ENCODE assay signal across 16 cellular contexts in genomic region chr2:127514485-127514884, GRCh38. TPM values are rescaled to one million over a fixed set of nuclear protein-coding genes. Genes with fewer than 3 reads are reported as not detected.
DNase-seq lines count a peak whose midpoint lies in the region; ATAC-seq, FAIRE-seq and TF ChIP-seq lines count a peak whose summit lies in the region.
"Had no signal": no experiment of that assay in that cellular context is flagged by ENCODE, and none has a peak within 500 bp of the region (broad histone marks: within the 10 kb centered on the region; RNA-seq: fewer than 3 reads in every experiment).

No MANE protein-coding gene starts in this region.

- no peak overlapping the region for H3K4me2 ChIP-seq in HepG2 (ENCODE audit: low read depth, low read length)
- H3K4me2 ChIP-seq in osteoblast (ENCODE audit: insufficient read depth, low read length), result no peak overlapping the region
- H3K4me2 ChIP-seq: KMS-11 had no signal

- DNase-seq in HepG2 (ENCODE audit: low spot score), result no peak
- DNase-seq in right lobe of liver, result no peak
- DNase-seq in heart left ventricle, result peak in 4 of 5 donors; percentile 21 to 69 (median 54)
- DNase-seq in osteoblast (ENCODE audit: insufficient read length, low spot score, missing footprints), result no peak
- no peak for DNase-seq in NOMO-1 treated with DMSO at 0.1 percent for 48 hours (lab: John Stamatoyannopoulos, UW; ENCODE audit: unreplicated experiment)
- DNase-seq in COR-L47 (lab: John Stamatoyannopoulos, UW), result no peak
- DNase-seq in stimulated activated CD4-positive, alpha-beta T cell treated with anti-CD3 and anti-CD28 coated beads, Interleukin-12 subunit alpha, Interleukin-12 subunit beta, amount 100 ng/mL, for 4 hours, result no peak
- DNase-seq: effector CD8-positive, alpha-beta T cell; immature natural killer cell; NCI-H146 had no signal

- peaks cover 45% of the 10 kb centered on the region for H3K4me1 ChIP-seq in HepG2 (ENCODE audit: insufficient read depth, low read length)
- H3K4me1 ChIP-seq in right lobe of liver, result peaks cover 0 to 1% (median 0%) of the 10 kb centered on the region in 4 donors
- H3K4me1 ChIP-seq in heart left ventricle, result peaks cover 0 to 66% (median 44%) of the 10 kb centered on the region in 12 donors
- peaks cover 35% of the 10 kb centered on the region for H3K4me1 ChIP-seq in osteoblast (ENCODE audit: insufficient read depth, low read length)

- TF ChIP-seq EP300 in HepG2 (IDR thresholded peaks at IDR 0.05; ENCODE audit: low read depth in 2 of 2, low read length in 2 of 2) (no peak), HepG2 (CRISPR knock-in tag; IDR thresholded peaks at IDR 0.05; ENCODE audit: borderline replicate concordance) (no peak)

- H2AFZ ChIP-seq in HepG2 (ENCODE audit: low read length) (no peak overlapping the region), osteoblast (ENCODE audit: low read length) (no peak overlapping the region)

- POLR2A ChIA-PET in HepG2 (lab: Yijun Ruan, JAX), result interaction anchor here (7.1 kb wide), 1 partner anchor 12 kb away, joined by 41 read pairs; the partner anchor contains the start of gene IWS1

- H3K9me3 ChIP-seq in HepG2 (ENCODE audit: low read length) (no peaks in the 10 kb centered on the region), right lobe of liver (no peaks in the 10 kb centered on the region), heart left ventricle (no peaks in the 10 kb centered on the region), osteoblast (ENCODE audit: low read depth, low read length) (no peaks in the 10 kb centered on the region)
- H3K9me3 ChIP-seq: ascending aorta, HAP-1, suprapubic skin had no signal

- no peak for FAIRE-seq in HepG2 (lab: Jason Lieb, UNC)
- FAIRE-seq: D721Med had no signal

- H3K4me3 ChIP-seq in HepG2 (replicated peaks in 1 of 3; ENCODE audit: insufficient read depth in 1 of 3, low read depth in 2 of 3, low read length in 3 of 3), result no peak overlapping the region
- no peak overlapping the region for H3K4me3 ChIP-seq in right lobe of liver
- H3K4me3 ChIP-seq in heart left ventricle, result peak overlapping the region in 1 of 12 donors; percentile 27
- no peak overlapping the region for H3K4me3 ChIP-seq in osteoblast (ENCODE audit: insufficient read depth, low read length)
- H3K4me3 ChIP-seq: ascending aorta, HAP-1, suprapubic skin had no signal

- peaks cover 38% of the 10 kb centered on the region for H4K20me1 ChIP-seq in HepG2 (ENCODE audit: insufficient read depth, low read length)
- peaks cover 5% of the 10 kb centered on the region for H4K20me1 ChIP-seq in osteoblast (ENCODE audit: insufficient read depth, low read length)

- intact Hi-C loops in HepG2 (cut with micrococcal nuclease; ENCODE audit: unreplicated experiment) (no loop called here), right lobe of liver (cut with DNase I) (no loop called here), heart left ventricle (cut with DNase I) (loop anchor here in 3 of 10 donors (10.0 kb wide), 1 partner anchor 190 kb away; the partner anchor contains the start of gene SFT2D3 (in 3 of the 3))

- H3K36me3 ChIP-seq in HepG2 (replicated peaks in 1 of 2; ENCODE audit: control insufficient read depth in 1 of 2, insufficient read depth in 2 of 2, low read length in 2 of 2), result peaks cover 15 to 56% of the 10 kb centered on the region in 2 experiments
- H3K36me3 ChIP-seq in right lobe of liver, result peaks cover 0 to 19% (median under 1%) of the 10 kb centered on the region in 4 donors
- peaks cover 0 to 63% (median 16%) of the 10 kb centered on the region in 9 donors for H3K36me3 ChIP-seq in heart left ventricle
- peaks cover 29% of the 10 kb centered on the region for H3K36me3 ChIP-seq in osteoblast (ENCODE audit: insufficient read depth, low read length)

- H3K79me2 ChIP-seq in HepG2 (ENCODE audit: insufficient read depth, low read length) (peaks cover 95% of the 10 kb centered on the region), osteoblast (ENCODE audit: insufficient read depth, low read length) (peaks cover 91% of the 10 kb centered on the region)

- TF ChIP-seq RAD21 in HepG2 (CRISPR knock-in tag; IDR thresholded peaks at IDR 0.05), result no peak

- H3K27me3 ChIP-seq in HepG2 (ENCODE audit: control insufficient read depth in 1 of 2, insufficient read depth in 2 of 2, low read length in 2 of 2) (no peaks in the 10 kb centered on the region), right lobe of liver (no peaks in the 10 kb centered on the region), heart left ventricle (no peaks in the 10 kb centered on the region), osteoblast (ENCODE audit: insufficient read depth, low read length) (no peaks in the 10 kb centered on the region)
- H3K27me3 ChIP-seq: ascending aorta, suprapubic skin had no signal

- in situ Hi-C loops in HepG2 (cut with HindIII; ENCODE audit: extremely low pct_ligation_motif_present, low pct_unique_long_range_greater_than_20kb), result no loop called here

- ATAC-seq in HepG2, result no peak; the same call in 2 of the 3 replicates
- ATAC-seq in right lobe of liver, result no peak
- ATAC-seq in heart left ventricle, result peak; percentile 68 to 87 (median 82)
- ATAC-seq in HG03432 (IDR thresholded peaks at IDR 0.05; ENCODE audit: unreplicated experiment), result no peak

- TF ChIP-seq CTCF in HepG2 (CRISPR knock-in tag; IDR thresholded peaks at IDR 0.05) (no peak), right lobe of liver (IDR thresholded peaks at IDR 0.05) (no peak), heart left ventricle (IDR thresholded peaks at IDR 0.05) (no peak), osteoblast (IDR thresholded peaks at IDR 0.05; ENCODE audit: extremely low read depth, low read depth, low read length) (no peak)

- CTCF ChIA-PET in HepG2 (lab: Yijun Ruan, JAX; ENCODE audit: low intra/inter-chr PET ratio, low total read pairs), result no interaction called here

- 94% methylated on average over 13 of the region's 13 CpGs for WGBS in HepG2 (ENCODE audit: low lambda C conversion rate)
- WGBS in right lobe of liver (ENCODE audit: insufficient coverage, low coverage, low lambda C conversion rate, missing lambda C conversion rate), result 100% methylated on average over 1 of the region's 13 CpGs
- 57 to 74% (median 72%) methylated on average over 6 to 13 of the region's 13 CpGs for WGBS in heart left ventricle, 4 donors

- no peak overlapping the region for H3K9ac ChIP-seq in HepG2 (ENCODE audit: insufficient read depth, low read depth, low read length)
- H3K9ac ChIP-seq: KMS-11 had no signal

- H3K27ac ChIP-seq in HepG2 (ENCODE audit: extremely low read length, insufficient read depth, low read length) (peak overlapping the region; percentile 5), right lobe of liver (no peak overlapping the region), heart left ventricle (peak overlapping the region in 11 of 12 donors; percentile 18 to 89 (median 71)), osteoblast (ENCODE audit: low read depth, low read length) (peak overlapping the region; percentile 99)
- H3K27ac ChIP-seq: KMS-11 had no signal

- BruUV-seq in HepG2 (replicated peaks; lab: Mats Ljungman, UMichigan), result no TSS peak

- TF ChIP-seq POLR2A in HepG2 (IDR thresholded peaks at IDR 0.05; ENCODE audit: insufficient read depth in 1 of 2, low read depth in 2 of 2, low read length in 2 of 2) (no peak), right lobe of liver (IDR thresholded peaks at IDR 0.05) (no peak), heart left ventricle (IDR thresholded peaks at IDR 0.05) (no peak)

RNA-seq across cellular contexts. Expression of gene IWS1, which starts 11.8 kb away (rescaled TPM):
- total RNA-seq in HepG2 (2016; rRNA removed; fragmentation: Illumina TruSeq; extraction: Trizol) (62.3 and 90.2 TPM in 2 replicates), right lobe of liver (10 to 100 TPM; 15.7 to 27.9 (median 20.1) TPM), heart left ventricle (10 to 100 TPM; 37.6 to 62.2 (median 45.8) TPM), osteoblast (28.3 and 36.6 TPM in 2 replicates)
- total RNA-seq in HepG2 (2016; cell fraction: cytosol; rRNA removed; fragmentation: Illumina TruSeq; extraction: Trizol; ENCODE audit: low read depth), result 6.7 and 7.7 TPM in 2 replicates
- 62.9 and 85.5 TPM in 2 replicates for total RNA-seq in HepG2 (2016; cell fraction: insoluble cytoplasmic fraction; rRNA removed; fragmentation: Illumina TruSeq; extraction: Trizol)
- 17.1 and 18.1 TPM in 2 replicates for total RNA-seq in HepG2 (2016; cell fraction: membrane; rRNA removed; fragmentation: Illumina TruSeq; extraction: Trizol)
- 52.7 and 54.8 TPM in 2 replicates for total RNA-seq in HepG2 (2016; cell fraction: nucleus; rRNA removed; fragmentation: Illumina TruSeq; extraction: Trizol)
- polyA plus RNA-seq in HepG2 (2011; rRNA removed) (25.7 and 28.9 TPM in 2 replicates), heart left ventricle (10 to 100 TPM; 46.5 to 57.5 TPM)
- polyA plus RNA-seq in HepG2 (2011; cell fraction: cytosol; rRNA removed), result 16.1 and 24.8 TPM in 2 replicates
- polyA plus RNA-seq in HepG2 (2011; cell fraction: nucleus; rRNA removed), result 17.9 and 22.5 TPM in 2 replicates
- polyA plus RNA-seq in HepG2 (2012), result 43.1 and 48.6 TPM in 2 replicates
- 4.3 and 4.7 TPM in 2 replicates for polyA plus RNA-seq in HepG2 (2016; cell fraction: cytosol; fragmentation: Illumina TruSeq; extraction: Trizol; ENCODE audit: low read depth)
- 87.1 and 88.3 TPM in 2 replicates for polyA plus RNA-seq in HepG2 (2016; cell fraction: insoluble cytoplasmic fraction; fragmentation: Illumina TruSeq; extraction: Trizol; ENCODE audit: low read depth)
- 9.9 and 10.2 TPM in 2 replicates for polyA plus RNA-seq in HepG2 (2016; cell fraction: membrane; fragmentation: Illumina TruSeq; extraction: Trizol; ENCODE audit: low read depth)
- 60.9 and 64.3 TPM in 2 replicates for polyA plus RNA-seq in HepG2 (2016; cell fraction: nucleus; fragmentation: Illumina TruSeq; extraction: Trizol; ENCODE audit: insufficient read depth, low read depth)
- 7.4 and 11.6 TPM in 2 replicates for polyA minus RNA-seq in HepG2 (2011; rRNA and poly(A)+ RNA removed; ENCODE audit: low replicate concordance)
- polyA minus RNA-seq in HepG2 (2011; cell fraction: cytosol; rRNA and poly(A)+ RNA removed), result 28.7 and 30.0 TPM in 2 replicates
- 43.5 and 63.2 TPM in 2 replicates for polyA minus RNA-seq in HepG2 (2011; cell fraction: nucleus; rRNA and poly(A)+ RNA removed)

RNA-seq across cellular contexts. Expression of gene MYO7B, which starts 21.0 kb away (rescaled TPM):
- total RNA-seq in HepG2 (2016; rRNA removed; fragmentation: Illumina TruSeq; extraction: Trizol) (not detected in 2 replicates), right lobe of liver (1 to 10 TPM in 2 of 6 experiments, under 1 TPM in 3, not detected in 1; 0.21 to 2.7 (median 0.37) TPM), heart left ventricle (1 to 10 TPM in 3 of 9 donors, under 1 TPM in 6; 0.20 to 2.1 (median 0.70) TPM), osteoblast (under 0.01 TPM in 2 replicates)
- not detected in 2 replicates for total RNA-seq in HepG2 (2016; cell fraction: cytosol; rRNA removed; fragmentation: Illumina TruSeq; extraction: Trizol; ENCODE audit: low read depth)
- not detected in 2 replicates for total RNA-seq in HepG2 (2016; cell fraction: insoluble cytoplasmic fraction; rRNA removed; fragmentation: Illumina TruSeq; extraction: Trizol)
- total RNA-seq in HepG2 (2016; cell fraction: membrane; rRNA removed; fragmentation: Illumina TruSeq; extraction: Trizol), result not detected in 2 replicates
- total RNA-seq in HepG2 (2016; cell fraction: nucleus; rRNA removed; fragmentation: Illumina TruSeq; extraction: Trizol), result not detected in 2 replicates
- polyA plus RNA-seq in HepG2 (2011; rRNA removed) (0.03 TPM in 1 of 2 replicates, not detected in the other), heart left ventricle (1 to 10 TPM; 1.1 to 1.6 TPM)
- 0.01 TPM in 1 of 2 replicates, not detected in the other for polyA plus RNA-seq in HepG2 (2011; cell fraction: cytosol; rRNA removed)
- 0.11 and 0.12 TPM in 2 replicates for polyA plus RNA-seq in HepG2 (2011; cell fraction: nucleus; rRNA removed)
- polyA plus RNA-seq in HepG2 (2012), result not detected in 2 replicates
- polyA plus RNA-seq in HepG2 (2016; cell fraction: cytosol; fragmentation: Illumina TruSeq; extraction: Trizol; ENCODE audit: low read depth), result not detected in 2 replicates
- polyA plus RNA-seq in HepG2 (2016; cell fraction: insoluble cytoplasmic fraction; fragmentation: Illumina TruSeq; extraction: Trizol; ENCODE audit: low read depth), result not detected in 2 replicates
- polyA plus RNA-seq in HepG2 (2016; cell fraction: membrane; fragmentation: Illumina TruSeq; extraction: Trizol; ENCODE audit: low read depth), result not detected in 2 replicates
- polyA plus RNA-seq in HepG2 (2016; cell fraction: nucleus; fragmentation: Illumina TruSeq; extraction: Trizol; ENCODE audit: insufficient read depth, low read depth), result not detected in 2 replicates
- 0.02 TPM in 1 of 2 replicates, not detected in the other for polyA minus RNA-seq in HepG2 (2011; rRNA and poly(A)+ RNA removed; ENCODE audit: low replicate concordance)
- polyA minus RNA-seq in HepG2 (2011; cell fraction: cytosol; rRNA and poly(A)+ RNA removed), result not detected in 2 replicates
- polyA minus RNA-seq in HepG2 (2011; cell fraction: nucleus; rRNA and poly(A)+ RNA removed), result not detected in 2 replicates

Comparison
In these comparisons a context has a peak if more than half of its experiments do, and no peak if none do; other contexts are left out.
1. H3K27ac ChIP-seq: peak in HepG2 (single experiment), heart left ventricle (11 of 12) and osteoblast (single experiment); none in right lobe of liver (0 of 3).
2. ATAC-seq: peak in heart left ventricle (4 of 4); none in HepG2 (single experiment), right lobe of liver (0 of 4) and HG03432 (single experiment).
3. DNase-seq: peak in heart left ventricle (4 of 5); none in HepG2 (single experiment), right lobe of liver (0 of 3), osteoblast (single experiment), NOMO-1 treated with DMSO at 0.1 percent for 48 hours (single experiment), COR-L47 (single experiment) and stimulated activated CD4-positive, alpha-beta T cell treated with anti-CD3 and anti-CD28 coated beads, Interleukin-12 subunit alpha, Interleukin-12 subunit beta, amount 100 ng/mL, for 4 hours (single experiment).